Comparison of ENCODE assay signal across 11 cellular contexts in the genomic region with DNA sequence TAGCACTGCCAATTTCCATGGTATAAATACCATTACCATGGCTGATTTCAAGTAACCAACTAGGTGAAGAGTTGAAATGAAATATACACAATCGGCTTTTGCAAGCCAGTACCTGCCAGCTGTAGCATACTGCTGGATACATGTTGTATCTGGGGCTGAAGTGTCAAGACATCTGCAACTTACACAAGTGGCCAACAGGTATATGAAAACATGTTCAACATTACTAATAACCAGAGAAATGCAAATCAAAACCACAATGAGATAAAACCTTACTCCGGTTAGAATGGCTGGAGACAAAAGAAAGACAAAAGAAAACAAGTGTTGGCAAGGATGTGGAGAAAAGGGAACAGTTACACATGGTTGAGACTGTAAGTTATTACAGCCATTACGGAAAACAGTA. TPM values are rescaled to one million over a fixed set of nuclear protein-coding genes. Genes with fewer than 3 reads are reported as not detected.
DNase-seq lines count a peak whose midpoint lies in the region; ATAC-seq lines count a peak whose summit lies in the region.
"Had no signal": no experiment of that assay in that cellular context is flagged by ENCODE, and none has a peak within 500 bp of the region (broad histone marks: within the 10 kb centered on the region; RNA-seq: fewer than 3 reads in every experiment).

No MANE protein-coding gene starts in this region.

- ATAC-seq in GM19023 (IDR thresholded peaks at IDR 0.05; ENCODE audit: unreplicated experiment) (peak; percentile 78), GM21619 (IDR thresholded peaks at IDR 0.05; ENCODE audit: unreplicated experiment) (peak; percentile 85), HG03280 (IDR thresholded peaks at IDR 0.05; ENCODE audit: unreplicated experiment) (peak; percentile 62), esophagus mucosa (peak; percentile 79)

- intact Hi-C loops in posterior cingulate gyrus (cut with DNase I) = no loop called here

- no peak for DNase-seq in posterior cingulate gyrus
- DNase-seq in NOMO-1 (lab: John Stamatoyannopoulos, UW; ENCODE audit: unreplicated experiment in 2 of 2) = no peak
- no peak for DNase-seq in SIG-M5 treated with dmso at 0.1 percent for 504 hours (lab: John Stamatoyannopoulos, UW; ENCODE audit: unreplicated experiment)
- no peak for DNase-seq in activated CD4-positive, alpha-beta T cell treated with anti-CD3 and anti-CD28 coated beads for 1 hour
- DNase-seq: activated T-cell treated with anti-CD3 and anti-CD28 coated beads for 4 hours, KG1, NCI-H2029 had no signal

RNA-seq across cellular contexts. Expression of a gene that starts 11.6 kb away (rescaled TPM):
- 44.1 TPM for total RNA-seq in esophagus mucosa
